ENCODE assay signal across 19 cellular contexts in genomic region chr2:218402911-218403411, GRCh38. TPM values are rescaled to one million over a fixed set of nuclear protein-coding genes. Genes with fewer than 3 reads are reported as not detected.
A peak's percentile ranks its signal among the peaks of the same experiment; 100 is the strongest.
DNase-seq lines count a peak whose midpoint lies in the region; ATAC-seq and TF ChIP-seq lines count a peak whose summit lies in the region.
"Had no signal": no experiment of that assay in that cellular context is flagged by ENCODE, and none has a peak within 500 bp of the region (broad histone marks: within the 10 kb centered on the region; RNA-seq: fewer than 3 reads in every experiment).

No MANE protein-coding gene starts in this region.

- peaks cover 0 to 62% (median 52%) of the 10 kb centered on the region in 4 donors for H3K4me1 ChIP-seq in sigmoid colon

- DNase-seq in CD14-positive monocyte (ENCODE audit: low spot score) (peak; percentile 44), H7 (peak; percentile 38), endothelial cell (ENCODE audit: low spot score) (no peak), sigmoid colon (peak; percentile 66)
- DNase-seq: brain microvascular endothelial cell; effector CD4-positive, alpha-beta T cell; hypothalamus; NCI-H146; NCI-H446 treated with DMSO at 0.1 percent for 48 hours; stimulated activated CD4-positive, alpha-beta T cell treated with anti-CD3 and anti-CD28 coated beads, Interleukin-1b, Interleukin-23, amount 100 ng/mL, for 48 hours had no signal

- no peaks in the 10 kb centered on the region for H3K9me3 ChIP-seq in sigmoid colon

- H3K36me3 Mint-ChIP-seq in CD14-positive monocyte (peaks cover 29 to 38% of the 10 kb centered on the region in 2 donors), endothelial cell (ENCODE audit: low read depth, unreplicated experiment) (peaks cover 10% of the 10 kb centered on the region)

- intact Hi-C loops in CD14-positive monocyte (cut with micrococcal nuclease) (loop anchor here (10.0 kb wide), 2 partner anchors 162 to 272 kb away; partner anchors contain the start of genes CNOT9 (in 1 of the 2), RNF25 (in 1 of the 2), STK36 (in 1 of the 2) and USP37 (in 1 of the 2)), sigmoid colon (cut with DNase I) (loop anchor here (10.0 kb wide), 1 partner anchor 252 kb away; the partner anchor contains the start of genes BCS1L and ZNF142)

- TF ChIP-seq CTCF in CD14-positive monocyte (IDR thresholded peaks at IDR 0.05) = no peak
- no peak for TF ChIP-seq CTCF in endothelial cell (IDR thresholded peaks at IDR 0.05; ENCODE audit: unreplicated experiment)
- no peak for TF ChIP-seq CTCF in sigmoid colon (IDR thresholded peaks at IDR 0.05)

- 88 to 90% methylated on average over 26 of the region's 26 CpGs for WGBS in sigmoid colon, 2 donors

- H3K4me3 ChIP-seq in H7 (ENCODE audit: insufficient read depth, low read depth, low read length) (no peak overlapping the region), sigmoid colon (no peak overlapping the region)

- no peak for TF ChIP-seq EP300 in sigmoid colon (IDR thresholded peaks at IDR 0.05)

- peak overlapping the region in 4 of 7 donors; percentile 16 to 53 (median 31) for H3K27ac Mint-ChIP-seq in CD14-positive monocyte
- H3K27ac Mint-ChIP-seq in endothelial cell (ENCODE audit: unreplicated experiment) = no peak overlapping the region

- H3K4me3 Mint-ChIP-seq in CD14-positive monocyte (no peak overlapping the region), endothelial cell (ENCODE audit: unreplicated experiment) (peak overlapping the region; percentile 69)

- peak overlapping the region in 3 of 4 donors; percentile 97 to 100 (median 100) for H3K27ac ChIP-seq in sigmoid colon
- H3K27ac ChIP-seq: brain microvascular endothelial cell had no signal

- H3K36me3 ChIP-seq in H7 (replicated peaks; ENCODE audit: control insufficient read depth, insufficient read depth, low read length) (peaks cover 4% of the 10 kb centered on the region), sigmoid colon (peaks cover 11 to 40% (median 31%) of the 10 kb centered on the region in 4 donors)

- ATAC-seq in GM19035 (IDR thresholded peaks at IDR 0.05; ENCODE audit: unreplicated experiment) (no peak), HG03432 (IDR thresholded peaks at IDR 0.05; ENCODE audit: unreplicated experiment) (no peak), GM18517 (IDR thresholded peaks at IDR 0.05; ENCODE audit: unreplicated experiment) (no peak)

- no peak for TF ChIP-seq POLR2A in sigmoid colon (IDR thresholded peaks at IDR 0.05)

- peaks cover 0 to under 1% (median 0%) of the 10 kb centered on the region in 3 donors for H3K27me3 Mint-ChIP-seq in CD14-positive monocyte (ENCODE audit: low read depth in 3 of 3)
- peaks cover 5% of the 10 kb centered on the region for H3K27me3 Mint-ChIP-seq in endothelial cell (ENCODE audit: unreplicated experiment)

- H3K4me1 Mint-ChIP-seq in CD14-positive monocyte = peaks cover 68% of the 10 kb centered on the region
- H3K4me1 Mint-ChIP-seq in endothelial cell (ENCODE audit: unreplicated experiment) = peaks cover 24% of the 10 kb centered on the region

- H3K9me3 Mint-ChIP-seq in CD14-positive monocyte (peaks cover 0 to 1% (median 0%) of the 10 kb centered on the region in 7 donors), endothelial cell (ENCODE audit: unreplicated experiment) (no peaks in the 10 kb centered on the region)

- H3K27me3 ChIP-seq in H7 (ENCODE audit: control insufficient read depth, insufficient read depth, low read length) = peaks cover 15% of the 10 kb centered on the region
- no peaks in the 10 kb centered on the region for H3K27me3 ChIP-seq in sigmoid colon
- H3K27me3 ChIP-seq: brain microvascular endothelial cell had no signal

RNA-seq across cellular contexts. Expression of gene CTDSP1, which starts 3.3 kb away (rescaled TPM):
- polyA plus RNA-seq in CD14-positive monocyte (10 to 100 TPM; 46.4 to 49.9 TPM), sigmoid colon (100 to 1,000 TPM in 2 of 3 donors, 10 to 100 TPM in 1; 75.1 to 120 (median 105) TPM)
- total RNA-seq in H7 (2014; rRNA removed; shearing (Covaris generic)) = 25.4 and 29.9 TPM in 2 replicates
- total RNA-seq in endothelial cell (ENCODE audit: unreplicated experiment) (106 TPM), sigmoid colon (10 to 100 TPM; 78.4 to 90.3 (median 80.7) TPM)

RNA-seq across cellular contexts. Expression of gene VIL1, which starts 16.0 kb away (rescaled TPM):
- polyA plus RNA-seq in CD14-positive monocyte (not detected), sigmoid colon (100 to 1,000 TPM; 111 to 172 (median 170) TPM)
- 0.07 and 3.0 TPM in 2 replicates for total RNA-seq in H7 (2014; rRNA removed; shearing (Covaris generic))
- total RNA-seq in endothelial cell (ENCODE audit: unreplicated experiment) (0.44 TPM), sigmoid colon (1 to 10 TPM in 1 of 4 donors, under 1 TPM in 1, not detected in 2; 0.71 to 2.8 TPM)
- total RNA-seq: activated CD8-positive, alpha-beta memory T cell treated with anti-CD3 and anti-CD28 coated beads for 36 hours; myocyte; temporal lobe had no signal

RNA-seq across cellular contexts. Expression of gene SLC11A1, which starts 20.9 kb away (rescaled TPM):
- polyA plus RNA-seq in CD14-positive monocyte = 100 to 1,000 TPM; 184 to 352 TPM
- total RNA-seq in H7 (2014; rRNA removed; shearing (Covaris generic)) = not detected in 2 replicates
- total RNA-seq in endothelial cell (ENCODE audit: unreplicated experiment) = not detected
- 10 to 100 TPM; 13.8 to 19.0 (median 16.9) TPM for total RNA-seq in sigmoid colon
- polyA plus RNA-seq in sigmoid colon = 1 to 10 TPM; 1.2 to 7.0 (median 1.6) TPM
- total RNA-seq: Daoy, SK-MEL-5 had no signal

RNA-seq across cellular contexts. Expression of gene CATIP, which starts 46.3 kb away (rescaled TPM):
- polyA plus RNA-seq in CD14-positive monocyte = 1 to 10 TPM; 2.9 to 5.5 TPM
- 0.76 TPM in 1 of 2 replicates, not detected in the other for total RNA-seq in H7 (2014; rRNA removed; shearing (Covaris generic))
- total RNA-seq in endothelial cell (ENCODE audit: unreplicated experiment) = not detected
- not detected for total RNA-seq in sigmoid colon
- polyA plus RNA-seq in sigmoid colon = under 1 TPM in 1 of 3 donors, not detected in 2; 0.07 TPM
- total RNA-seq: activated CD8-positive, alpha-beta memory T cell treated with anti-CD3 and anti-CD28 coated beads for 36 hours; Daoy; H1; myocyte; SK-MEL-5 had no signal
- polyA plus RNA-seq: H1 had no signal

Comparison
In these comparisons a context has a peak if more than half of its experiments do, and no peak if none do; other contexts are left out.
1. RNA of gene SLC11A1, which starts 20.9 kb away (total RNA-seq): 13.8 to 19.0 TPM in sigmoid colon; not detected in H7 and not detected in endothelial cell (single experiment); every median in the first group is over 10 times any median in the second.